Comparison of ENCODE assay signal across 8 cellular contexts in the genomic region with DNA sequence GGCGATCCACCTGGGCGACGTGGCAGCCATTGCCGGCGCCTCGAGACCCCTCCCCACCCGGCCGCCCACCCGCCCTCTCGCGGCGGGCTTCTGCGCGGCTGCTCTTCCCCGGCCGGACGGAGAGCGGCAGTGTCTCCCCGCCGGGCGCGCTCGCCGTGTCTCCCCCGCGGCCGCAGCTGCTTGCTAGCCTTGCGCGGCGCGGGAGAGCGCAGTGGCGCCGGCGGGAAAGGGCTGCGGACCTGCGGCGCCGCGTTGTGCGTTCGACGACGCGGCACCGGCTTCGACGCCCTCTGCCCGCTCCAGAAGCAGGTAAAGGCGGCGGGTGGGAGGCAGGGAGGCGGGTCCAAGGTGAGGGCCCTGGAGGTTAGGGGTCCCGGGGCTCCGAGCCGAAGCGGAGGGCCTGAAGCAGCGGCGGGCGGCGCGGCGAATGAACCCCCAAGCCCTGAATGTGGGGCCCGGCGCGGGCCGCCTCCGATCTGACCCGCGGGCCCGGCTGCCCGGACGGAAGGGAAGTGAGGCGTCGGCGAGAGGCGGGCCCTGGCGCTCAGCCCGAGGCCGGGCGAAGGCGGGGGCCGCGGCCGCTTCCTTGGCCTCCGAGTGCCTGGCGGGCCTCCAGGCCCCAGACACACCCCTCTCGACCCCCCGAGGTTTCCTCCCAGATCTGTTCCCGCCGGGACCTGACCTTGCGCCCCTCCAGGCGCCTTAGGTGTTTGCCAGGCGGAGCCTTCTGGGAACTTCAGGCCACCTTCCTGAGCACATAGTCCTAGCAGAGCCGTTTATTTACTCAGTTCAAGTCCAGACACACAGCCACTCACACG. TPM values are rescaled to one million over a fixed set of nuclear protein-coding genes. Genes with fewer than 3 reads are reported as not detected.
DNase-seq lines count a peak whose midpoint lies in the region; ATAC-seq, FAIRE-seq and TF ChIP-seq lines count a peak whose summit lies in the region.

Gene N4BP2 (plus strand): TSS at position 129 of the 818 bp plus-strand sequence. CDS start 40,491 bp downstream, outside the sequence.

- ATAC-seq in A549 (peak; percentile 82), GM18520 (IDR thresholded peaks at IDR 0.05; ENCODE audit: unreplicated experiment) (peak; percentile 39), HG03097 (IDR thresholded peaks at IDR 0.05; ENCODE audit: low FRiP score, unreplicated experiment) (peak; percentile 60), WTC11 (peak; percentile 64)

- H3K27ac ChIP-seq in A549 = peak within 1 kb of the TSS; percentile 100

- no peaks in the 10 kb centered on the region for H3K9me3 ChIP-seq in A549

- H3K27ac Mint-ChIP-seq in WTC11 = peak within 1 kb of the TSS; percentile 99

- TF ChIP-seq CTCF in A549 (IDR thresholded peaks at IDR 0.05) (peak; percentile 73), WTC11 (IDR thresholded peaks at IDR 0.05) (no peak), bronchial epithelial cell (IDR thresholded peaks at IDR 0.05; ENCODE audit: insufficient read depth, low read length, severe bottlenecking) (peak; percentile 75)

- H3K4me2 ChIP-seq in A549 = peak within 1 kb of the TSS; percentile 77

- peak within 1 kb of the TSS; percentile 87 for H3K4me3 Mint-ChIP-seq in WTC11

- 0 out of 5 replicates have a peak, but pooled peaks of 1 of the 2 experiments have one; percentile 20 for TF ChIP-seq EP300 in A549 (IDR thresholded peaks at IDR 0.05)

- WGBS in A549 (ENCODE audit: missing lambda C conversion rate) = 0% methylated on average over 2 of the region's 95 CpGs

- TF ChIP-seq RAD21 in A549 (conservative IDR thresholded peaks at IDR 0.05 in 1 of 2, IDR thresholded peaks at IDR 0.05 in 1 of 2) = peak; percentile 57 to 76; a peak in 4 of 5 replicates

- H3K27me3 ChIP-seq in bronchial epithelial cell (ENCODE audit: control insufficient read depth, insufficient read depth, low read length) = no peaks in the 10 kb centered on the region

- H3K4me1 ChIP-seq in A549 = peaks cover 11% of the 10 kb centered on the region; the same call in 2 of the 3 replicates

- H3K4me1 Mint-ChIP-seq in WTC11 = peaks cover 33% of the 10 kb centered on the region

- TF ChIP-seq POLR2A in A549 (IDR thresholded peaks at IDR 0.05; ENCODE audit: low read length) = peak; percentile 46

- peaks cover 10% of the 10 kb centered on the region for H3K36me3 Mint-ChIP-seq in WTC11

- POLR2A ChIA-PET in A549 (lab: Yijun Ruan, JAX) = interaction anchor here (0.6 to 4.5 kb wide), 12 partner anchors 11 to 520 kb away, joined by 3 to 61 read pairs (median 4); no protein-coding TSS in a partner anchor
- POLR2A ChIA-PET in WTC11 (lab: Charles Lee) = interaction anchor here (0.7 to 1.7 kb wide), 2 partner anchors 418 to 690 kb away, joined by 3 to 11 read pairs; partner anchors contain the start of gene SMIM14

- peak within 1 kb of the TSS; percentile 78 for H3K4me3 ChIP-seq in A549
- H3K4me3 ChIP-seq in bronchial epithelial cell (ENCODE audit: low read depth, low read length) = peak within 1 kb of the TSS; percentile 94

- DNase-seq in A549 (ENCODE audit: low read depth in 1 of 2, low spot score in 1 of 2) = peak; percentile 59 to 91
- DNase-seq in NCI-H2171 treated with DMSO at 0.1 percent for 48 hours (lab: John Stamatoyannopoulos, UW) = peak; percentile 68
- DNase-seq in WTC11 (ENCODE audit: low spot score) = peak; percentile 77
- DNase-seq in bronchial epithelial cell (ENCODE audit: low read depth) = peak; percentile 84
- DNase-seq in islet precursor cell = peak; percentile 93
- peak; percentile 74 for DNase-seq in stimulated activated CD4-positive, alpha-beta T cell treated with anti-CD3 and anti-CD28 coated beads, Interleukin-12 subunit alpha, Interleukin-12 subunit beta, amount 100 ng/mL, for 4 hours

- no peak for FAIRE-seq in A549 (lab: Jason Lieb, UNC)
- FAIRE-seq in bronchial epithelial cell (lab: Jason Lieb, UNC) = no peak

- CTCF ChIA-PET in A549 (lab: Yijun Ruan, JAX) = interaction anchor here (0.6 to 1.9 kb wide), 16 partner anchors 10 to 695 kb away, joined by 3 to 14 read pairs (median 4); partner anchors contain the start of gene PDS5A
- CTCF ChIA-PET in WTC11 (lab: Charles Lee) = interaction anchor here (0.6 to 1.8 kb wide), 16 partner anchors 22 to 620 kb away, joined by 3 to 13 read pairs (median 4); partner anchors contain the start of gene PDS5A

- H3K27me3 Mint-ChIP-seq in WTC11 (ENCODE audit: low read depth) = no peaks in the 10 kb centered on the region

- no peaks in the 10 kb centered on the region for H3K9me3 Mint-ChIP-seq in WTC11

- H3K36me3 ChIP-seq in bronchial epithelial cell (ENCODE audit: control insufficient read depth, insufficient read depth, low read length) = no peaks in the 10 kb centered on the region

TF ChIP-seq in A549, 52 proteins besides CTCF, POLR2A, EP300 and RAD21:
- no peak for TF ChIP-seq ZC3H11A (IDR thresholded peaks at IDR 0.05)
- TF ChIP-seq PHF8 (IDR thresholded peaks at IDR 0.05; ENCODE audit: borderline replicate concordance, low read depth) = peak; percentile 58
- TF ChIP-seq TFCP2L1 (CRISPR knock-in tag; IDR thresholded peaks at IDR 0.05) = peak; percentile 12; the same call in 1 of the 2 replicates
- TF ChIP-seq CHD4 (IDR thresholded peaks at IDR 0.05; ENCODE audit: borderline replicate concordance) = no peak
- TF ChIP-seq GATA3 (IDR thresholded peaks at IDR 0.05; ENCODE audit: borderline replicate concordance) = peak; percentile 41; the same call in 1 of the 2 replicates
- TF ChIP-seq SMC3 (IDR thresholded peaks at IDR 0.05) = peak; percentile 73
- TF ChIP-seq CEBPB (IDR thresholded peaks at IDR 0.05) = no peak
- TF ChIP-seq MAX (IDR thresholded peaks at IDR 0.05) = peak; percentile 54
- TF ChIP-seq E2F6 (IDR thresholded peaks at IDR 0.05; ENCODE audit: borderline replicate concordance, low read depth) = peak; percentile 88
- TF ChIP-seq MYC (IDR thresholded peaks at IDR 0.05; ENCODE audit: borderline replicate concordance, low read length) = no peak
- no peak for TF ChIP-seq KDM5A (IDR thresholded peaks at IDR 0.05)
- no peak for TF ChIP-seq POLR2AphosphoS2 (conservative IDR thresholded peaks at IDR 0.05; ENCODE audit: low read length)
- TF ChIP-seq HOXB5 (CRISPR knock-in tag; IDR thresholded peaks at IDR 0.05) = peak; percentile 44
- no peak for TF ChIP-seq NR3C1 (IDR thresholded peaks at IDR 0.05)
- no peak for TF ChIP-seq CBX2 (IDR thresholded peaks at IDR 0.05; ENCODE audit: borderline replicate concordance, low read depth)
- TF ChIP-seq JUN (IDR thresholded peaks at IDR 0.05) = peak in 1 of 2 experiments; percentile 42; a peak in 3 of 5 replicates
- no peak for TF ChIP-seq MAFK (IDR thresholded peaks at IDR 0.05; ENCODE audit: partially characterized antibody)
- TF ChIP-seq JUNB (IDR thresholded peaks at IDR 0.05) = no peak
TF ChIP-seq in A549: peak in this region for 8.

TF ChIP-seq in WTC11, 78 proteins besides CTCF, POLR2A, EP300 and RAD21 (continues in another document):
- TF ChIP-seq, protein P1, sequence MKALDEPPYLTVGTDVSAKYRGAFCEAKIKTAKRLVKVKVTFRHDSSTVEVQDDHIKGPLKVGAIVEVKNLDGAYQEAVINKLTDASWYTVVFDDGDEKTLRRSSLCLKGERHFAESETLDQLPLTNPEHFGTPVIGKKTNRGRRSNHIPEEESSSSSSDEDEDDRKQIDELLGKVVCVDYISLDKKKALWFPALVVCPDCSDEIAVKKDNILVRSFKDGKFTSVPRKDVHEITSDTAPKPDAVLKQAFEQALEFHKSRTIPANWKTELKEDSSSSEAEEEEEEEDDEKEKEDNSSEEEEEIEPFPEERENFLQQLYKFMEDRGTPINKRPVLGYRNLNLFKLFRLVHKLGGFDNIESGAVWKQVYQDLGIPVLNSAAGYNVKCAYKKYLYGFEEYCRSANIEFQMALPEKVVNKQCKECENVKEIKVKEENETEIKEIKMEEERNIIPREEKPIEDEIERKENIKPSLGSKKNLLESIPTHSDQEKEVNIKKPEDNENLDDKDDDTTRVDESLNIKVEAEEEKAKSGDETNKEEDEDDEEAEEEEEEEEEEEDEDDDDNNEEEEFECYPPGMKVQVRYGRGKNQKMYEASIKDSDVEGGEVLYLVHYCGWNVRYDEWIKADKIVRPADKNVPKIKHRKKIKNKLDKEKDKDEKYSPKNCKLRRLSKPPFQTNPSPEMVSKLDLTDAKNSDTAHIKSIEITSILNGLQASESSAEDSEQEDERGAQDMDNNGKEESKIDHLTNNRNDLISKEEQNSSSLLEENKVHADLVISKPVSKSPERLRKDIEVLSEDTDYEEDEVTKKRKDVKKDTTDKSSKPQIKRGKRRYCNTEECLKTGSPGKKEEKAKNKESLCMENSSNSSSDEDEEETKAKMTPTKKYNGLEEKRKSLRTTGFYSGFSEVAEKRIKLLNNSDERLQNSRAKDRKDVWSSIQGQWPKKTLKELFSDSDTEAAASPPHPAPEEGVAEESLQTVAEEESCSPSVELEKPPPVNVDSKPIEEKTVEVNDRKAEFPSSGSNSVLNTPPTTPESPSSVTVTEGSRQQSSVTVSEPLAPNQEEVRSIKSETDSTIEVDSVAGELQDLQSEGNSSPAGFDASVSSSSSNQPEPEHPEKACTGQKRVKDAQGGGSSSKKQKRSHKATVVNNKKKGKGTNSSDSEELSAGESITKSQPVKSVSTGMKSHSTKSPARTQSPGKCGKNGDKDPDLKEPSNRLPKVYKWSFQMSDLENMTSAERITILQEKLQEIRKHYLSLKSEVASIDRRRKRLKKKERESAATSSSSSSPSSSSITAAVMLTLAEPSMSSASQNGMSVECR (CRISPR knock-in tag; IDR thresholded peaks at IDR 0.05; ENCODE audit: borderline replicate concordance) = 0 out of 2 replicates have a peak, but pooled peaks have one; percentile 16
- peak; percentile 71; the same call in 1 of the 2 replicates for TF ChIP-seq MAX (CRISPR knock-in tag; IDR thresholded peaks at IDR 0.05)
- TF ChIP-seq, protein P2, sequence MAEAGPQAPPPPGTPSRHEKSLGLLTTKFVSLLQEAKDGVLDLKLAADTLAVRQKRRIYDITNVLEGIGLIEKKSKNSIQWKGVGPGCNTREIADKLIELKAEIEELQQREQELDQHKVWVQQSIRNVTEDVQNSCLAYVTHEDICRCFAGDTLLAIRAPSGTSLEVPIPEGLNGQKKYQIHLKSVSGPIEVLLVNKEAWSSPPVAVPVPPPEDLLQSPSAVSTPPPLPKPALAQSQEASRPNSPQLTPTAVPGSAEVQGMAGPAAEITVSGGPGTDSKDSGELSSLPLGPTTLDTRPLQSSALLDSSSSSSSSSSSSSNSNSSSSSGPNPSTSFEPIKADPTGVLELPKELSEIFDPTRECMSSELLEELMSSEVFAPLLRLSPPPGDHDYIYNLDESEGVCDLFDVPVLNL (CRISPR knock-in tag; IDR thresholded peaks at IDR 0.05; ENCODE audit: borderline replicate concordance, low read depth) = peak; percentile 88

RNA-seq across cellular contexts. Expression of gene N4BP2, which starts in this region (rescaled TPM):
- polyA plus RNA-seq in A549 (2011; rRNA removed) (8.3 and 10.4 TPM in 2 replicates), A549 (2017; fragmentation: RNase III; extraction: RNeasy Plus Mini Kit Qiagen cat#74134 plus additional on column Dnase treatment) (2.6 to 3.0 TPM (median 2.7 TPM) in 3 replicates)
- polyA plus RNA-seq in A549 (2012; cell fraction: cytosol; rRNA removed) = 0.77 and 0.84 TPM in 2 replicates
- polyA plus RNA-seq in A549 (2012; cell fraction: nucleus; rRNA removed) = 0.58 and 0.89 TPM in 2 replicates
- polyA minus RNA-seq in A549 (2011; rRNA and poly(A)+ RNA removed) = 6.3 and 6.6 TPM in 2 replicates
- total RNA-seq in WTC11 (2021) (28.5 to 31.7 TPM (median 28.9 TPM) in 3 replicates), bronchial epithelial cell (6.0 and 9.0 TPM in 2 replicates)

Comparison
In these comparisons a context has a peak if more than half of its experiments do, and no peak if none do; other contexts are left out.
1. Peak in every context shown above with its lines: DNase-seq, ATAC-seq, H3K4me3 ChIP-seq and H3K27ac ChIP-seq.